24 cellular contexts compared by ENCODE assay signal in genomic region chr5:160457255-160457654, GRCh38.
"Had no signal": no experiment of that assay in that cellular context is flagged by ENCODE, and none has a peak within 500 bp of the region (broad histone marks: within the 10 kb centered on the region; RNA-seq: fewer than 3 reads in every experiment).

No MANE protein-coding gene starts in this region.

- ATAC-seq: psoas muscle; right cardiac atrium; right lobe of liver; stimulated activated effector memory CD8-positive, alpha-beta T cell treated with anti-CD3 and anti-CD28 coated beads, Interleukin-12 subunit alpha, Interleukin-12 subunit beta, amount 100 ng/mL, for 72 hours; stimulated activated naive B cell treated with anti-CD40 and anti-IgM and Interleukin-4, amounts not matched to agents 10 μg/mL and 1 μg/mL and 100 μg/mL, for 72 hours; upper lobe of right lung had no signal

- H3K9me3 ChIP-seq: ovary, psoas muscle, right lobe of liver, sigmoid colon, stomach, thoracic aorta, thyroid gland, tibial nerve, upper lobe of right lung, uterus had no signal

- H3K4me3 ChIP-seq: neural progenitor cell, ovary, psoas muscle, right lobe of liver, sigmoid colon, stomach, thoracic aorta, thyroid gland, tibial nerve, upper lobe of right lung, uterus had no signal

- H3K27ac ChIP-seq: neural progenitor cell, ovary, parathyroid adenoma, psoas muscle, right lobe of liver, sigmoid colon, stomach, thoracic aorta, upper lobe of right lung, uterus had no signal

- H3K4me1 ChIP-seq: neural progenitor cell, psoas muscle, right lobe of liver, uterus had no signal

- DNase-seq: natural killer cell; occipital lobe; ovary; posterior cingulate gyrus; psoas muscle; right cardiac atrium; right lobe of liver; sigmoid colon; small intestine; stimulated activated CD4-positive, alpha-beta T cell treated with anti-CD3 and anti-CD28 coated beads, Interleukin-15, amount 100 ng/mL, for 24 hours; stimulated activated CD4-positive, alpha-beta T cell treated with anti-CD3 and anti-CD28 coated beads, Interleukin-2, amount 100 ng/mL, for 24 hours; stimulated activated CD4-positive, alpha-beta T cell treated with anti-CD3 and anti-CD28 coated beads, Interleukin-2, amount 100 ng/mL, for 48 hours; stimulated activated CD4-positive, alpha-beta T cell treated with anti-CD3 and anti-CD28 coated beads, Interleukin-4, amount 100 ng/mL, for 24 hours; stimulated activated naive B cell treated with anti-CD40 and anti-IgM and Interleukin-4, amounts not matched to agents 10 μg/mL and 1 μg/mL and 100 μg/mL, for 72 hours; stimulated activated naive CD4-positive, alpha-beta T cell treated with Interleukin-2 at 50 U/mL for 16 hours; stomach; thyroid gland; upper lobe of right lung; uterus had no signal

- H3K27me3 ChIP-seq: neural progenitor cell, ovary, right lobe of liver, sigmoid colon, thyroid gland, tibial nerve, upper lobe of right lung, uterus had no signal

- H3K36me3 ChIP-seq: neural progenitor cell, ovary, right lobe of liver, sigmoid colon, stomach, thoracic aorta, thyroid gland, tibial nerve, upper lobe of right lung, uterus had no signal
